ENCODE assay signal across 14 cellular contexts in the genomic region with DNA sequence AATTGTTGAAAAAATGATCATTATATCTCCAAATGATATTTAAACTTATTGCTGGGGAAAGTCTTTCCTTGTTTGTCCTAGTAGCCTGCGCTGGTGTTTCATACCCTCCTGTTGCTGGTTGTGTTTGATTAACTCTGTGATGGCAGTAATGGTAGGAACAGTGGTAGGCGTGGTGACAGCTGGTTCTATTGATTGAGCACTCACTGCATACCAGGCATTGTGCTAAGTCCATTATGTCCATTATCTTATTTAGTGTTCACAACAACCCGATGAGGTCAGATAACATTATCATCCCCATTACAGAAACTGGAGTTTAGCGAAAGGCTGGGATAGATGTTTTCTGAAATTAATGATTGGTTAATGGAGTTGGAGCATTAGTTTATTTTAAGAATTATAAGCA. TPM values are rescaled to one million over a fixed set of nuclear protein-coding genes. Genes with fewer than 3 reads are reported as not detected.
DNase-seq lines count a peak whose midpoint lies in the region; ATAC-seq, FAIRE-seq and TF ChIP-seq lines count a peak whose summit lies in the region.
"Had no signal": no experiment of that assay in that cellular context is flagged by ENCODE, and none has a peak within 500 bp of the region (broad histone marks: within the 10 kb centered on the region; RNA-seq: fewer than 3 reads in every experiment).

No MANE protein-coding gene starts in this region.

- no TSS peak for BruUV-seq in A673 (replicated peaks; lab: Mats Ljungman, UMichigan)

- intact Hi-C loops in A673 (cut with micrococcal nuclease; ENCODE audit: unreplicated experiment), result no loop called here
- intact Hi-C loops in kidney (cut with DNase I), result no loop called here

- POLR2A ChIA-PET in A673 (lab: Charles Lee; ENCODE audit: low non-redundant PET), result no interaction called here

- TF ChIP-seq CTCF in A673 (conservative IDR thresholded peaks at IDR 0.05; ENCODE audit: low read depth, low read length) (no peak), kidney (IDR thresholded peaks at IDR 0.05; ENCODE audit: borderline replicate concordance, extremely low read depth, insufficient read depth) (no peak)

- ATAC-seq in HG02970 (IDR thresholded peaks at IDR 0.05; ENCODE audit: low FRiP score, unreplicated experiment) (no peak), GM21390 (IDR thresholded peaks at IDR 0.05; ENCODE audit: unreplicated experiment) (no peak), GM21381 (IDR thresholded peaks at IDR 0.05; ENCODE audit: unreplicated experiment) (no peak), HG03045 (IDR thresholded peaks at IDR 0.05; ENCODE audit: unreplicated experiment) (no peak)

- H3K9me3 ChIP-seq in A673 (ENCODE audit: low read depth, low read length, poor library complexity, severe bottlenecking) (no peaks in the 10 kb centered on the region), kidney (ENCODE audit: control insufficient read depth in 1 of 2, low read length in 2 of 2) (no peaks in the 10 kb centered on the region)
- H3K9me3 ChIP-seq: spleen had no signal

- H3K4me1 ChIP-seq in A673 (ENCODE audit: insufficient read depth, low read length, poor library complexity, severe bottlenecking) (peaks cover 3% of the 10 kb centered on the region), kidney (ENCODE audit: control insufficient read depth in 1 of 2, insufficient read depth in 1 of 2, low read depth in 1 of 2, low read length in 2 of 2) (peaks cover 11 to 25% of the 10 kb centered on the region in 2 donors)

- H3K36me3 ChIP-seq in A673 (ENCODE audit: insufficient read depth, low read length, poor library complexity, severe bottlenecking), result no peaks in the 10 kb centered on the region
- peaks cover 9 to 28% of the 10 kb centered on the region in 2 donors for H3K36me3 ChIP-seq in kidney (ENCODE audit: control insufficient read depth in 1 of 2, insufficient read depth in 2 of 2, low read length in 2 of 2)

- H3K4me3 ChIP-seq in A673 (ENCODE audit: low read depth, low read length, poor library complexity, severe bottlenecking), result no peak overlapping the region
- H3K4me3 ChIP-seq in kidney (ENCODE audit: low read length in 2 of 2), result no peak overlapping the region
- H3K4me3 ChIP-seq: spleen had no signal

- no peak for FAIRE-seq in kidney (lab: Jason Lieb, UNC)
- FAIRE-seq: G401.6 had no signal

- DNase-seq in A673 (ENCODE audit: low spot score), result peak; percentile 3
- DNase-seq in NCI-H1105 (lab: John Stamatoyannopoulos, UW), result peak; percentile 45
- DNase-seq in NCI-H82 treated with DMSO at 0.1 percent for 48 hours (lab: John Stamatoyannopoulos, UW; ENCODE audit: unreplicated experiment), result peak; percentile 94
- no peak for DNase-seq in kidney
- DNase-seq: activated CD4-positive, CD25-positive, alpha-beta regulatory T cell; activated T-cell treated with anti-CD3 and anti-CD28 coated beads for 4 hours; NCI-H446 treated with DMSO at 0.1 percent for 48 hours; SHP77 treated with DMSO at 0.1 percent for 48 hours; spleen had no signal

- H3K9ac ChIP-seq in kidney (ENCODE audit: low read length in 2 of 2), result no peak overlapping the region

- H3K27ac ChIP-seq in A673 (ENCODE audit: low read depth, low read length, poor library complexity, severe bottlenecking) (no peak overlapping the region), kidney (ENCODE audit: low read depth in 2 of 2, low read length in 2 of 2) (peak overlapping the region; percentile 45 to 81)
- H3K27ac ChIP-seq: spleen had no signal

- CTCF ChIA-PET in A673 (lab: Charles Lee), result no interaction called here

- H3K27me3 ChIP-seq in A673 (replicated peaks; ENCODE audit: insufficient read depth, low read depth, low read length, poor library complexity), result no peaks in the 10 kb centered on the region
- H3K27me3 ChIP-seq: spleen had no signal

RNA-seq across cellular contexts. Expression of gene PPP1R21, which starts 11.5 kb away (rescaled TPM):
- total RNA-seq in A673 (2021) (8.1 and 16.0 TPM in 2 replicates), kidney (38.6 TPM)
- 42.1 TPM for polyA plus RNA-seq in kidney (ENCODE audit: insufficient read depth, low read depth, low replicate concordance)
